20 cellular contexts compared by ENCODE assay signal in the genomic region with DNA sequence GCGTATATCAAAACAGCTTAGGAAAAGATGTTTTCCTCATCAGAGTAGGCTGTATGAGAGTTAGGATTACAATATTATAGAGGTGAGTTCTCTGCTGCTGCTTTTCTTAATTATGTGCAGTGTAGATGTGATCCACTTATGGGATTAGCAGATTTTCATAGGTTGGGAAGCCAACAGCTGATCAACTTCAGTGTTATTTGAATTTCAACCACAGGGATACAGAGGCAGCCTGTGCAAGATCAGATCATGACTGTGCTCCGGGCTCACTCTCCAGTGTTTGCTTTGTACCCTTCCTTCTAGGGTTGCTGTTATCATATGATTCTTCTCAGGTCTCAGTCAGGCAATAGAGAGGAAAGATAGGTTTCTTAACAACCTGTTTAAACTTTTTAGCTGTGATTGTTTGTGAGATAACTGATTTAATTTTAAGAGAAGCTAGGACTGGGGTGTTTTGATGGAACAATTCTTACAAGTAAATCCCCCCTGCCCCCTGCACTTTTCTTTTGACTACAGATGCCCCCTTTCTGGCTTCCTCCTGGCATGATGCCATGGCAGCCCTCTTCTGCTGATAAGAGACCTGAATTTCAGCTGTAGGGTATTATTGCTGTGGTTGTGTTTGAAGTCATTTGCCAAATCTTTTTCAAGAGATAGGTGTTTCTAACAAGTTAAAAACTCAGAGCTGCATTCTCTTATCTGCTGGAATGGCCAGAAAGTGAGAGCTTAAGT.
"Had no signal": no experiment of that assay in that cellular context is flagged by ENCODE, and none has a peak within 500 bp of the region (broad histone marks: within the 10 kb centered on the region; RNA-seq: fewer than 3 reads in every experiment).

No MANE protein-coding gene starts in this region.

- H3K9me3 ChIP-seq: thoracic aorta, vagina had no signal

- H3K4me3 ChIP-seq: hepatocyte, lung, thoracic aorta, vagina had no signal

- H3K4me1 ChIP-seq: foreskin keratinocyte, vagina had no signal

- DNase-seq: activated CD4-positive, alpha-beta memory T cell treated with anti-CD3 and anti-CD28 coated beads, Interleukin-2, amount 10 ng/mL, durations not matched to agents 7 days and 5 days; activated CD4-positive, alpha-beta T cell treated with anti-CD3 and anti-CD28 coated beads for 4 hours; activated CD4-positive, CD25-positive, alpha-beta regulatory T cell; activated effector memory CD4-positive, alpha-beta T cell treated with anti-CD3 and anti-CD28 coated beads, Interleukin-2, amount 50 U/mL, for 16 hours; activated naive CD4-positive, alpha-beta T cell treated with anti-CD3 and anti-CD28 coated beads, Interleukin-2, amount 10 ng/mL, durations not matched to agents 7 days and 5 days; caudate nucleus; dermis blood vessel endothelial cell; effector CD8-positive, alpha-beta T cell; foreskin keratinocyte; immature natural killer cell; naive B cell; nucleus accumbens; small intestine; stimulated activated naive CD4-positive, alpha-beta T cell had no signal

- ATAC-seq: foreskin keratinocyte, left lobe of liver, sciatic nerve had no signal

- H3K27me3 ChIP-seq: foreskin keratinocyte, hepatocyte, vagina had no signal

- H3K27ac ChIP-seq: foreskin keratinocyte, hepatocyte, thoracic aorta, vagina had no signal
